8 cellular contexts compared by ENCODE assay signal in the genomic region with DNA sequence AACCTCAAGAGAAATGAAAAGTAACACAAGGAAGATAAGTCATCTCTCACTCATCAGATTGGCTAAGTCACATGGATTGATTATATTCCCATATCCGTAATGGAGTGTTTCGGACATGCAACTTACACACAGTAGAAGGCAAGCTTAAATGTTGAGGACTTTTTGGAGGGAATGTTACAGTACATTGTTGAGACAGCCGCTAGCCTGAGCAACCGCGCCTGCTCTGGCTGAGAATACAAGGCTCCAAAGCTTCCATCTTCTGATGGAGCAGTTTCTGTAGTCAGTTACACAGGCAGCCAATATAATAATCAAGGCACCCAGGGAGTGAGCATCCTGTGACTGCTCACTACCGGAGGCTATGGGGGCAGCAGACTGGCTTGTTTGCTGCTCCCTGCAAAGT. TPM values are rescaled to one million over a fixed set of nuclear protein-coding genes. Genes with fewer than 3 reads are reported as not detected.
DNase-seq lines count a peak whose midpoint lies in the region; FAIRE-seq and TF ChIP-seq lines count a peak whose summit lies in the region.

No MANE protein-coding gene starts in this region.

- POLR2A ChIA-PET in activated CD4-positive, alpha-beta memory T cell treated with anti-CD3 and anti-CD28 coated beads for 36 hours (lab: Charles Lee): interaction anchor here (0.6 to 1.2 kb wide), 6 partner anchors 50 to 649 kb away, joined by 3 to 5 read pairs (median 4); partner anchors contain the start of genes EEF1AKMT1 and SKA3

- H3K4me3 Mint-ChIP-seq in activated T-cell treated with anti-CD3 and anti-CD28 coated beads, Interleukin-2, amount 50 U/mL, for 24 hours: peak overlapping the region; percentile 84
- H3K4me3 Mint-ChIP-seq in activated CD4-positive, alpha-beta memory T cell treated with anti-CD3 and anti-CD28 coated beads for 36 hours: peak overlapping the region; percentile 79

- peak overlapping the region; percentile 96 for H3K4me3 ChIP-seq in kidney (ENCODE audit: low read length in 2 of 2)

- CTCF ChIA-PET in activated CD4-positive, alpha-beta memory T cell treated with anti-CD3 and anti-CD28 coated beads for 36 hours (lab: Charles Lee): interaction anchor here (0.6 to 0.9 kb wide), 3 partner anchors 9 to 76 kb away, joined by 3 read pairs; no protein-coding TSS in a partner anchor

- TF ChIP-seq CTCF in kidney (IDR thresholded peaks at IDR 0.05; ENCODE audit: borderline replicate concordance, extremely low read depth, insufficient read depth): no peak

- H3K4me1 ChIP-seq in kidney (ENCODE audit: control insufficient read depth in 1 of 2, insufficient read depth in 1 of 2, low read depth in 1 of 2, low read length in 2 of 2): peaks cover 7 to 17% of the 10 kb centered on the region in 2 donors

- no peak for FAIRE-seq in kidney (lab: Jason Lieb, UNC)

- H3K36me3 Mint-ChIP-seq in activated T-cell treated with anti-CD3 and anti-CD28 coated beads, Interleukin-2, amount 50 U/mL, for 24 hours (ENCODE audit: low read depth): no peaks in the 10 kb centered on the region
- H3K36me3 Mint-ChIP-seq in activated CD4-positive, alpha-beta memory T cell treated with anti-CD3 and anti-CD28 coated beads for 36 hours: peaks cover 5% of the 10 kb centered on the region

- H3K27ac ChIP-seq in kidney (ENCODE audit: low read depth in 2 of 2, low read length in 2 of 2): peak overlapping the region; percentile 98
- H3K27ac ChIP-seq in temporal lobe (ENCODE audit: low read depth, low read length): peak overlapping the region; percentile 92

- peak overlapping the region; percentile 97 for H3K27ac Mint-ChIP-seq in activated T-cell treated with anti-CD3 and anti-CD28 coated beads, Interleukin-2, amount 50 U/mL, for 24 hours
- H3K27ac Mint-ChIP-seq in activated CD4-positive, alpha-beta memory T cell treated with anti-CD3 and anti-CD28 coated beads for 36 hours: peak overlapping the region; percentile 86

- no peak for DNase-seq in activated T-cell treated with anti-CD3 and anti-CD28 coated beads, Interleukin-2, amount 50 U/mL, for 24 hours
- DNase-seq in activated T-cell treated with anti-CD3 and anti-CD28 coated beads for 4 hours (no peak), kidney (no peak), GM19238 (ENCODE audit: insufficient read length, low spot score) (no peak), posterior cingulate gyrus (no peak)
- DNase-seq in activated CD4-positive, alpha-beta memory T cell treated with anti-CD3 and anti-CD28 coated beads for 36 hours: no peak
- DNase-seq in stimulated activated CD4-positive, alpha-beta T cell treated with anti-CD3 and anti-CD28 coated beads, Interleukin-12 subunit alpha, Interleukin-12 subunit beta, amount 100 ng/mL, for 4 hours: no peak

- H3K36me3 ChIP-seq in kidney (ENCODE audit: control insufficient read depth in 1 of 2, insufficient read depth in 2 of 2, low read length in 2 of 2): no peaks in the 10 kb centered on the region

- H3K4me1 Mint-ChIP-seq in activated T-cell treated with anti-CD3 and anti-CD28 coated beads, Interleukin-2, amount 50 U/mL, for 24 hours (ENCODE audit: low read depth): peaks cover 44% of the 10 kb centered on the region
- peaks cover 33% of the 10 kb centered on the region for H3K4me1 Mint-ChIP-seq in activated CD4-positive, alpha-beta memory T cell treated with anti-CD3 and anti-CD28 coated beads for 36 hours (ENCODE audit: low read depth)

- H3K9me3 ChIP-seq in kidney (ENCODE audit: control insufficient read depth in 1 of 2, low read length in 2 of 2): no peaks in the 10 kb centered on the region

- intact Hi-C loops in activated CD4-positive, alpha-beta memory T cell treated with anti-CD3 and anti-CD28 coated beads for 36 hours (cut with micrococcal nuclease): loop anchor here (1.0 to 10.0 kb wide), 8 partner anchors 32 to 1141 kb away; partner anchors contain the start of genes EEF1AKMT1, IFT88, XPO4 and ZMYM2
- intact Hi-C loops in kidney (cut with DNase I) (no loop called here), posterior cingulate gyrus (cut with DNase I) (loop anchor here (5.0 kb wide), 1 partner anchor 176 kb away; the partner anchor contains the start of gene IL17D)

- no peaks in the 10 kb centered on the region for H3K27me3 Mint-ChIP-seq in activated T-cell treated with anti-CD3 and anti-CD28 coated beads, Interleukin-2, amount 50 U/mL, for 24 hours
- peaks cover 5% of the 10 kb centered on the region for H3K27me3 Mint-ChIP-seq in activated CD4-positive, alpha-beta memory T cell treated with anti-CD3 and anti-CD28 coated beads for 36 hours

- peak overlapping the region; percentile 43 to 76 for H3K9ac ChIP-seq in kidney (ENCODE audit: low read length in 2 of 2)

- no peaks in the 10 kb centered on the region for H3K9me3 Mint-ChIP-seq in activated T-cell treated with anti-CD3 and anti-CD28 coated beads, Interleukin-2, amount 50 U/mL, for 24 hours
- H3K9me3 Mint-ChIP-seq in activated CD4-positive, alpha-beta memory T cell treated with anti-CD3 and anti-CD28 coated beads for 36 hours: peaks cover 7% of the 10 kb centered on the region

RNA-seq across cellular contexts. Expression of gene CRYL1, which starts 1.0 kb away (rescaled TPM):
- total RNA-seq in activated CD4-positive, alpha-beta memory T cell treated with anti-CD3 and anti-CD28 coated beads for 36 hours: 10 to 100 TPM; 17.5 to 18.2 TPM
- total RNA-seq in kidney (130 TPM), temporal lobe (13.3 TPM)
- polyA plus RNA-seq in kidney (ENCODE audit: insufficient read depth, low read depth, low replicate concordance): 462 TPM

RNA-seq across cellular contexts. Expression of gene IFT88, which starts 40.3 kb away (rescaled TPM):
- 1 to 10 TPM; 4.7 to 5.3 TPM for total RNA-seq in activated CD4-positive, alpha-beta memory T cell treated with anti-CD3 and anti-CD28 coated beads for 36 hours
- total RNA-seq in kidney: 30.3 TPM
- polyA plus RNA-seq in kidney (ENCODE audit: insufficient read depth, low read depth, low replicate concordance): 20.2 TPM
- 20.2 TPM for total RNA-seq in temporal lobe
